In genomic region chr4:77728420-77728819, GRCh38 we compare ENCODE assay signal across 23 cellular contexts.
A peak's percentile ranks its signal among the peaks of the same experiment; 100 is the strongest.
DNase-seq lines count a peak whose midpoint lies in the region; ATAC-seq, FAIRE-seq and TF ChIP-seq lines count a peak whose summit lies in the region.
"Had no signal": no experiment of that assay in that cellular context is flagged by ENCODE, and none has a peak within 500 bp of the region (broad histone marks: within the 10 kb centered on the region; RNA-seq: fewer than 3 reads in every experiment).

No MANE protein-coding gene starts in this region.

- FAIRE-seq in bronchial epithelial cell (lab: Jason Lieb, UNC), result no peak
- FAIRE-seq: endometrium had no signal

- DNase-seq in activated CD4-positive, alpha-beta T cell treated with anti-CD3 and anti-CD28 coated beads, Interleukin-2, amount 10 ng/mL, durations not matched to agents 7 days and 5 days, result no peak
- DNase-seq in activated CD4-positive, alpha-beta T cell treated with anti-CD3 and anti-CD28 coated beads for 1 hour, result no peak
- no peak for DNase-seq in H9
- no peak for DNase-seq in bronchial epithelial cell (ENCODE audit: low read depth)
- no peak for DNase-seq in natural killer cell treated with Interleukin-12 subunit alpha and Interleukin-12 subunit beta and Interleukin-15 and Interleukin-18, amount 100 ng/mL, for 72 hours (ENCODE audit: low spot score)
- no peak for DNase-seq in HEK293T (ENCODE audit: extremely low spot score)
- no peak for DNase-seq in NCI-H226
- DNase-seq: activated T-cell treated with anti-CD3 and anti-CD28 coated beads, Interleukin-2, amount 50 U/mL, for 48 hours; cortex of kidney; GDM1; GM23248; left lung; MG63; mucosa of descending colon; NCI-H1436; NCI-H524 treated with DMSO at 0.1 percent for 48 hours; occipital lobe; uterus had no signal

- no peak overlapping the region for H3K56ac ChIP-seq in H9 (ENCODE audit: insufficient read length, low read depth, low read length)

- H3K23ac ChIP-seq in H9 (ENCODE audit: insufficient read length, low read depth, low read length), result no peak overlapping the region

- no peaks in the 10 kb centered on the region for H4K20me1 ChIP-seq in H9 (ENCODE audit: control insufficient read depth, insufficient read depth, insufficient read length)

- H2BK120ac ChIP-seq in H9 (ENCODE audit: low read depth, low read length, poor library complexity, severe bottlenecking), result no peak overlapping the region

- peak overlapping the region; percentile 41 for H3K27ac Mint-ChIP-seq in activated CD4-positive, alpha-beta T cell treated with anti-CD3 and anti-CD28 coated beads, Interleukin-2, amount 10 ng/mL, durations not matched to agents 7 days and 5 days
- H3K27ac Mint-ChIP-seq in H9, result no peak overlapping the region
- peak overlapping the region; percentile 23 to 78 for H3K27ac Mint-ChIP-seq in natural killer cell treated with Interleukin-12 subunit alpha and Interleukin-12 subunit beta and Interleukin-15 and Interleukin-18, amount 100 ng/mL, for 72 hours

- no peak overlapping the region for H3T11ph ChIP-seq in H9 (ENCODE audit: low read length)

- no peak overlapping the region for H2BK5ac ChIP-seq in H9 (ENCODE audit: insufficient read length, low read length)

- no peak overlapping the region for H4K8ac ChIP-seq in H9 (replicated peaks; ENCODE audit: insufficient read length, low read depth, low read length)

- H3K27me3 ChIP-seq in H9 (ENCODE audit: insufficient read depth, low read length), result no peaks in the 10 kb centered on the region
- no peaks in the 10 kb centered on the region for H3K27me3 ChIP-seq in bronchial epithelial cell (ENCODE audit: control insufficient read depth, insufficient read depth, low read length)
- H3K27me3 ChIP-seq: left lung, MG63, uterus had no signal

- H2AFZ ChIP-seq in H9 (ENCODE audit: low read length), result no peak overlapping the region
- H2AFZ ChIP-seq: GM23248 had no signal

- no peak overlapping the region for H3K27ac ChIP-seq in H9 (ENCODE audit: insufficient read length, low read depth, low read length)
- H3K27ac ChIP-seq: A549, GM23248, left lung, uterus had no signal

- H3K79me1 ChIP-seq in H9 (ENCODE audit: insufficient read depth, low read depth, low read length, poor library complexity, severe bottlenecking), result no peaks in the 10 kb centered on the region

- H3K4ac ChIP-seq in H9 (ENCODE audit: low read depth, low read length), result no peak overlapping the region

- H4K5ac ChIP-seq in H9 (ENCODE audit: insufficient read length, low read depth, low read length), result no peak overlapping the region

- H2BK15ac ChIP-seq in H9 (ENCODE audit: low read depth, low read length), result no peak overlapping the region

- no peak overlapping the region for H3K14ac ChIP-seq in H9 (ENCODE audit: insufficient read depth, low read length)

- peak; percentile 53; the same call in 2 of the 3 replicates for TF ChIP-seq CTCF in H9 (conservative IDR thresholded peaks at IDR 0.05)
- peak; percentile 6 for TF ChIP-seq CTCF in bronchial epithelial cell (IDR thresholded peaks at IDR 0.05; ENCODE audit: insufficient read depth, low read length, severe bottlenecking)

- H3K4me3 ChIP-seq in bronchial epithelial cell (ENCODE audit: low read depth, low read length), result no peak overlapping the region
- H3K4me3 ChIP-seq: A549, GM23248, left lung, MG63, mucosa of descending colon, uterus had no signal

- peaks cover 40% of the 10 kb centered on the region for H3K4me1 Mint-ChIP-seq in activated CD4-positive, alpha-beta T cell treated with anti-CD3 and anti-CD28 coated beads, Interleukin-2, amount 10 ng/mL, durations not matched to agents 7 days and 5 days
- H3K4me1 Mint-ChIP-seq in H9, result no peaks in the 10 kb centered on the region
- peaks cover 20 to 25% of the 10 kb centered on the region in 2 donors for H3K4me1 Mint-ChIP-seq in natural killer cell treated with Interleukin-12 subunit alpha and Interleukin-12 subunit beta and Interleukin-15 and Interleukin-18, amount 100 ng/mL, for 72 hours (ENCODE audit: low read depth in 2 of 2)

- no peak overlapping the region for H3K18ac ChIP-seq in H9 (ENCODE audit: insufficient read length, low read depth, low read length)

- no peak overlapping the region for H2BK20ac ChIP-seq in H9 (ENCODE audit: low read depth, low read length, poor library complexity, severe bottlenecking)

- H3K79me2 ChIP-seq in H9 (ENCODE audit: insufficient read depth, low read length), result no peaks in the 10 kb centered on the region

- CTCF ChIA-PET in activated CD4-positive, alpha-beta T cell treated with anti-CD3 and anti-CD28 coated beads, Interleukin-2, amount 10 ng/mL, durations not matched to agents 7 days and 5 days (lab: Charles Lee), result interaction anchor here (1.2 kb wide), 1 partner anchor 30 kb away, joined by 3 read pairs; no protein-coding TSS in a partner anchor
- CTCF ChIA-PET in HEK293T (lab: Yijun Ruan, JAX), result no interaction called here

- H3K4me1 ChIP-seq in H9 (ENCODE audit: insufficient read depth, low read length), result no peaks in the 10 kb centered on the region
- H3K4me1 ChIP-seq: A549, uterus had no signal

- ATAC-seq in natural killer cell treated with Interleukin-12 subunit alpha and Interleukin-12 subunit beta and Interleukin-15 and Interleukin-18, amount 100 ng/mL, for 72 hours, result no peak
- no peak for ATAC-seq in GM21723 (IDR thresholded peaks at IDR 0.05; ENCODE audit: unreplicated experiment)
- ATAC-seq: A549, left lung, mucosa of descending colon, Right ventricle myocardium inferior had no signal

- H2BK12ac ChIP-seq in H9 (ENCODE audit: insufficient read length, low read depth, low read length), result no peak overlapping the region

- H2AK5ac ChIP-seq in H9 (ENCODE audit: insufficient read length, low read length), result no peak overlapping the region

- H3K4me3 Mint-ChIP-seq in activated CD4-positive, alpha-beta T cell treated with anti-CD3 and anti-CD28 coated beads, Interleukin-2, amount 10 ng/mL, durations not matched to agents 7 days and 5 days, result no peak overlapping the region
- no peak overlapping the region for H3K4me3 Mint-ChIP-seq in H9
- H3K4me3 Mint-ChIP-seq in natural killer cell treated with Interleukin-12 subunit alpha and Interleukin-12 subunit beta and Interleukin-15 and Interleukin-18, amount 100 ng/mL, for 72 hours, result no peak overlapping the region
- H3K4me3 Mint-ChIP-seq: brain had no signal

- no peak overlapping the region for H3K9ac ChIP-seq in H9 (ENCODE audit: extremely low read depth, insufficient read length, low read length)
- H3K9ac ChIP-seq: GM23248 had no signal

- H3K9me3 Mint-ChIP-seq in activated CD4-positive, alpha-beta T cell treated with anti-CD3 and anti-CD28 coated beads, Interleukin-2, amount 10 ng/mL, durations not matched to agents 7 days and 5 days, result no peaks in the 10 kb centered on the region
- H3K9me3 Mint-ChIP-seq in H9, result no peaks in the 10 kb centered on the region
- H3K9me3 Mint-ChIP-seq in natural killer cell treated with Interleukin-12 subunit alpha and Interleukin-12 subunit beta and Interleukin-15 and Interleukin-18, amount 100 ng/mL, for 72 hours, result no peaks in the 10 kb centered on the region
- H3K9me3 Mint-ChIP-seq: brain had no signal

- H3K23me2 ChIP-seq in H9 (ENCODE audit: insufficient read length, low read depth, low read length, poor library complexity, severe bottlenecking), result no peaks in the 10 kb centered on the region

- no peaks in the 10 kb centered on the region for H3K27me3 Mint-ChIP-seq in activated CD4-positive, alpha-beta T cell treated with anti-CD3 and anti-CD28 coated beads, Interleukin-2, amount 10 ng/mL, durations not matched to agents 7 days and 5 days
- H3K27me3 Mint-ChIP-seq in H9 (ENCODE audit: low read depth), result no peaks in the 10 kb centered on the region
- no peaks in the 10 kb centered on the region for H3K27me3 Mint-ChIP-seq in natural killer cell treated with Interleukin-12 subunit alpha and Interleukin-12 subunit beta and Interleukin-15 and Interleukin-18, amount 100 ng/mL, for 72 hours
- H3K27me3 Mint-ChIP-seq: brain had no signal

- peaks cover 76% of the 10 kb centered on the region for H3K36me3 Mint-ChIP-seq in activated CD4-positive, alpha-beta T cell treated with anti-CD3 and anti-CD28 coated beads, Interleukin-2, amount 10 ng/mL, durations not matched to agents 7 days and 5 days (ENCODE audit: low read depth)
- peaks cover 0 to 4% (median 0%) of the 10 kb centered on the region in 3 experiments; a peak in 1 of 7 replicates for H3K36me3 Mint-ChIP-seq in H9 (ENCODE audit: insufficient read depth in 1 of 3, low read depth in 3 of 3)
- peaks cover 29% of the 10 kb centered on the region for H3K36me3 Mint-ChIP-seq in natural killer cell treated with Interleukin-12 subunit alpha and Interleukin-12 subunit beta and Interleukin-15 and Interleukin-18, amount 100 ng/mL, for 72 hours

- no peak overlapping the region for H3K4me2 ChIP-seq in H9 (ENCODE audit: insufficient read depth, insufficient read length, low read length)
- H3K4me2 ChIP-seq: A549 had no signal

- POLR2A ChIA-PET in activated CD4-positive, alpha-beta T cell treated with anti-CD3 and anti-CD28 coated beads, Interleukin-2, amount 10 ng/mL, durations not matched to agents 7 days and 5 days (lab: Charles Lee), result interaction anchor here (0.6 to 0.9 kb wide), 2 partner anchors 11 to 92 kb away, joined by 3 read pairs; no protein-coding TSS in a partner anchor
- POLR2A ChIA-PET in HEK293T (lab: Yijun Ruan, JAX), result no interaction called here

- no peaks in the 10 kb centered on the region for H3K9me3 ChIP-seq in H9 (ENCODE audit: control insufficient read depth, low read depth, low read length)
- H3K9me3 ChIP-seq: A549, left lung, MG63, mucosa of descending colon, uterus had no signal

- WGBS in H9 (ENCODE audit: extremely low coverage, insufficient read length, low lambda C conversion rate), result no CpG with 5 or more reads among the region's 1 CpG

- no peak overlapping the region for H4K91ac ChIP-seq in H9 (ENCODE audit: insufficient read length, low read depth, low read length)

- H3K36me3 ChIP-seq in bronchial epithelial cell (ENCODE audit: control insufficient read depth, insufficient read depth, low read length), result peaks cover 2% of the 10 kb centered on the region
- H3K36me3 ChIP-seq: MG63, uterus had no signal

TF ChIP-seq in HEK293T, 16 proteins besides CTCF, POLR2A, EP300 and RAD21:
- no peak for TF ChIP-seq FOXM1 (IDR thresholded peaks at IDR 0.05; ENCODE audit: borderline replicate concordance)

Comparison
In these comparisons a context has a peak if more than half of its experiments do, and no peak if none do; other contexts are left out.
1. H3K27ac Mint-ChIP-seq: peak in activated CD4-positive, alpha-beta T cell treated with anti-CD3 and anti-CD28 coated beads, Interleukin-2, amount 10 ng/mL, durations not matched to agents 7 days and 5 days (single experiment) and natural killer cell treated with Interleukin-12 subunit alpha and Interleukin-12 subunit beta and Interleukin-15 and Interleukin-18, amount 100 ng/mL, for 72 hours (2 of 2); none in H9 (0 of 3).